Comparison of ENCODE assay signal across 17 cellular contexts in the genomic region with DNA sequence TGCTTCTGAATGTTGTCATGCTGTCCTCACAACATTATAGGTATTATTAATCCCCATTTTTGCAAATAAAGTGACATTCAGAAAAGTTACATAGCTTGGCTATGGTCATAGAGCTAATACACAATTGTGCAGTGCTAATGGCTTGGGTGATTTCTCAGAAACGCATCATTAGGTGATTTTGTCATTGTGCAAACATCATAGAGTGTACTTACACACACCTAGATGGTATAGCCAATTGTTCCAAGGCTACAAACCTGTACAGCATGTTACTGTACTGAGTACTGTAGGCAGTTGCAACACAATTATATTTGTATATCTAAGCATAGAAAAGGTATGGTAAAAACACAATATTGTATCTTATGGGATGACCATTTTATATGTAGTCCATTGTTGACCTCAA.
DNase-seq lines count a peak whose midpoint lies in the region; ATAC-seq, FAIRE-seq and TF ChIP-seq lines count a peak whose summit lies in the region.
"Had no signal": no experiment of that assay in that cellular context is flagged by ENCODE, and none has a peak within 500 bp of the region (broad histone marks: within the 10 kb centered on the region; RNA-seq: fewer than 3 reads in every experiment).

No MANE protein-coding gene starts in this region.

- no peak for TF ChIP-seq CTCF in epithelial cell of esophagus (IDR thresholded peaks at IDR 0.05; ENCODE audit: insufficient read depth, low read depth, low read length, missing control alignments)

- FAIRE-seq in H54 (lab: Jason Lieb, UNC), result peak; percentile 76
- FAIRE-seq: A204.1, D721Med, H1 had no signal

- ATAC-seq in HG03460 (IDR thresholded peaks at IDR 0.05; ENCODE audit: unreplicated experiment) (no peak), GM18511 (IDR thresholded peaks at IDR 0.05; ENCODE audit: unreplicated experiment) (no peak)

- H3K4me3 ChIP-seq in epithelial cell of esophagus (ENCODE audit: low read length), result no peak overlapping the region

- TF ChIP-seq POLR2A in H54 (IDR thresholded peaks at IDR 0.05; ENCODE audit: low read depth, low read length), result no peak

- DNase-seq in DMS53 (lab: John Stamatoyannopoulos, UW) (peak; percentile 68), H54 (ENCODE audit: insufficient read length, low spot score) (no peak), NCI-H69 (lab: John Stamatoyannopoulos, UW) (peak; percentile 64), epithelial cell of esophagus (ENCODE audit: low read depth) (peak; percentile 14)
- DNase-seq in stimulated activated CD4-positive, alpha-beta T cell treated with anti-CD3 and anti-CD28 coated beads, Interleukin-15, amount 100 ng/mL, for 24 hours, result no peak
- DNase-seq: C1 segment of cervical spinal cord; CD4-positive, alpha-beta memory T cell; COR-L47; DMS153; GF-D8; HCEC 1CT; HFFc6 had no signal

Comparison
In these comparisons a context has a peak if more than half of its experiments do, and no peak if none do; other contexts are left out.
1. DNase-seq: peak in DMS53 (single experiment), NCI-H69 (single experiment) and epithelial cell of esophagus (single experiment); none in H54 (single experiment) and stimulated activated CD4-positive, alpha-beta T cell treated with anti-CD3 and anti-CD28 coated beads, Interleukin-15, amount 100 ng/mL, for 24 hours (single experiment).